Comparison of ENCODE assay signal across 8 cellular contexts in genomic region chr16:85759631-85760419, GRCh38. TPM values are rescaled to one million over a fixed set of nuclear protein-coding genes. Genes with fewer than 3 reads are reported as not detected.
DNase-seq lines count a peak whose midpoint lies in the region; ATAC-seq and TF ChIP-seq lines count a peak whose summit lies in the region.

No MANE protein-coding gene starts in this region.

- peak; percentile 54 for TF ChIP-seq CTCF in choroid plexus epithelial cell (conservative IDR thresholded peaks at IDR 0.05; ENCODE audit: low read depth, low read length)
- TF ChIP-seq CTCF in progenitor cell of endocrine pancreas (IDR thresholded peaks at IDR 0.05; ENCODE audit: unreplicated experiment) = peak; percentile 19

- no peak overlapping the region for H3K4me3 ChIP-seq in choroid plexus epithelial cell (ENCODE audit: low read depth, low read length)

- H3K36me3 Mint-ChIP-seq in activated CD4-positive, alpha-beta T cell treated with anti-CD3 and anti-CD28 coated beads for 36 hours (ENCODE audit: low read depth) = no peaks in the 10 kb centered on the region
- H3K36me3 Mint-ChIP-seq in progenitor cell of endocrine pancreas (ENCODE audit: insufficient read depth) = no peaks in the 10 kb centered on the region

- H3K4me1 Mint-ChIP-seq in activated CD4-positive, alpha-beta T cell treated with anti-CD3 and anti-CD28 coated beads for 36 hours = peaks cover 12% of the 10 kb centered on the region
- no peaks in the 10 kb centered on the region for H3K4me1 Mint-ChIP-seq in progenitor cell of endocrine pancreas (ENCODE audit: low read depth)

- no peak overlapping the region for H3K4me3 Mint-ChIP-seq in activated CD4-positive, alpha-beta T cell treated with anti-CD3 and anti-CD28 coated beads for 36 hours
- H3K4me3 Mint-ChIP-seq in progenitor cell of endocrine pancreas (ENCODE audit: low read depth) = no peak overlapping the region

- intact Hi-C loops in activated CD4-positive, alpha-beta T cell treated with anti-CD3 and anti-CD28 coated beads for 36 hours (cut with DNase I, micrococcal nuclease) = no loop called here

- POLR2A ChIA-PET in activated CD4-positive, alpha-beta T cell treated with anti-CD3 and anti-CD28 coated beads for 36 hours (lab: Charles Lee) = interaction anchor here (0.6 kb wide), 1 partner anchor 600 kb away, joined by 3 read pairs; no protein-coding TSS in a partner anchor

- no peak for ATAC-seq in activated CD4-positive, alpha-beta T cell treated with anti-CD3 and anti-CD28 coated beads for 36 hours
- no peak for ATAC-seq in GM19023 (IDR thresholded peaks at IDR 0.05; ENCODE audit: unreplicated experiment)

- CTCF ChIA-PET in activated CD4-positive, alpha-beta T cell treated with anti-CD3 and anti-CD28 coated beads for 36 hours (lab: Charles Lee) = interaction anchor here (0.6 to 1.6 kb wide), 7 partner anchors 11 to 1007 kb away, joined by 3 to 5 read pairs (median 3); no protein-coding TSS in a partner anchor

- peaks cover 21% of the 10 kb centered on the region for H3K27me3 Mint-ChIP-seq in activated CD4-positive, alpha-beta T cell treated with anti-CD3 and anti-CD28 coated beads for 36 hours
- peaks cover 47% of the 10 kb centered on the region for H3K27me3 Mint-ChIP-seq in progenitor cell of endocrine pancreas

- DNase-seq in activated CD4-positive, alpha-beta T cell treated with anti-CD3 and anti-CD28 coated beads for 36 hours = peak; percentile 55
- no peak for DNase-seq in activated CD4-positive, alpha-beta T cell treated with anti-CD3 and anti-CD28 coated beads for 1 hour
- DNase-seq in NCI-H82 treated with DMSO at 0.1 percent for 48 hours (lab: John Stamatoyannopoulos, UW; ENCODE audit: unreplicated experiment) = peak; percentile 6
- no peak for DNase-seq in choroid plexus epithelial cell (ENCODE audit: low read depth)
- DNase-seq in progenitor cell of endocrine pancreas (ENCODE audit: low spot score, unreplicated experiment) = no peak
- no peak for DNase-seq in nucleus accumbens (lab: John Stamatoyannopoulos, UW)
- DNase-seq in SKM-1 treated with dmso at 0.1 percent for 144 hours (lab: John Stamatoyannopoulos, UW; ENCODE audit: unreplicated experiment) = no peak

- H3K9me3 Mint-ChIP-seq in activated CD4-positive, alpha-beta T cell treated with anti-CD3 and anti-CD28 coated beads for 36 hours (ENCODE audit: low read depth) = no peaks in the 10 kb centered on the region
- no peaks in the 10 kb centered on the region for H3K9me3 Mint-ChIP-seq in progenitor cell of endocrine pancreas (ENCODE audit: low read depth)

- no peak overlapping the region for H3K27ac Mint-ChIP-seq in activated CD4-positive, alpha-beta T cell treated with anti-CD3 and anti-CD28 coated beads for 36 hours
- H3K27ac Mint-ChIP-seq in progenitor cell of endocrine pancreas = no peak overlapping the region

RNA-seq across cellular contexts. Expression of gene C16orf74, which starts 8.9 kb away (rescaled TPM):
- under 1 TPM; 0.23 to 0.25 TPM for total RNA-seq in activated CD4-positive, alpha-beta T cell treated with anti-CD3 and anti-CD28 coated beads for 36 hours
- total RNA-seq in progenitor cell of endocrine pancreas = 0.42 and 0.65 TPM in 2 replicates

RNA-seq across cellular contexts. Expression of gene EMC8, which starts 39.5 kb away (rescaled TPM):
- 10 to 100 TPM; 30.4 to 32.9 TPM for total RNA-seq in activated CD4-positive, alpha-beta T cell treated with anti-CD3 and anti-CD28 coated beads for 36 hours
- total RNA-seq in progenitor cell of endocrine pancreas = 45.2 and 48.7 TPM in 2 replicates

RNA-seq across cellular contexts. Expression of gene COX4I1, which starts 39.7 kb away (rescaled TPM):
- total RNA-seq in activated CD4-positive, alpha-beta T cell treated with anti-CD3 and anti-CD28 coated beads for 36 hours = 100 to 1,000 TPM; 374 to 508 TPM
- total RNA-seq in progenitor cell of endocrine pancreas = 466 and 513 TPM in 2 replicates

Comparison
In these comparisons a context has a peak if more than half of its experiments do, and no peak if none do; other contexts are left out.
1. DNase-seq: peak in activated CD4-positive, alpha-beta T cell treated with anti-CD3 and anti-CD28 coated beads for 36 hours (single experiment) and NCI-H82 treated with DMSO at 0.1 percent for 48 hours (single experiment); none in activated CD4-positive, alpha-beta T cell treated with anti-CD3 and anti-CD28 coated beads for 1 hour (single experiment), choroid plexus epithelial cell (single experiment), progenitor cell of endocrine pancreas (single experiment), nucleus accumbens (0 of 56) and SKM-1 treated with dmso at 0.1 percent for 144 hours (single experiment).